In genomic region chr17:82246365-82247174, GRCh38 we compare ENCODE assay signal across 8 cellular contexts. TPM values are rescaled to one million over a fixed set of nuclear protein-coding genes. Genes with fewer than 3 reads are reported as not detected.
DNase-seq lines count a peak whose midpoint lies in the region; ATAC-seq and TF ChIP-seq lines count a peak whose summit lies in the region.

No MANE protein-coding gene starts in this region.

- intact Hi-C loops in gastrocnemius medialis (cut with DNase I; ENCODE audit: low total_unique reads), result no loop called here

- no peaks in the 10 kb centered on the region for H3K9me3 ChIP-seq in SK-N-MC (ENCODE audit: low read depth, low read length)
- H3K9me3 ChIP-seq in fibroblast of lung (ENCODE audit: control insufficient read depth, insufficient read depth, low read depth, low read length), result no peaks in the 10 kb centered on the region
- no peaks in the 10 kb centered on the region for H3K9me3 ChIP-seq in gastrocnemius medialis

- no peak overlapping the region for H2AFZ ChIP-seq in fibroblast of lung (ENCODE audit: low read length)

- H3K27ac ChIP-seq in SK-N-MC, result peak overlapping the region; percentile 88
- H3K27ac ChIP-seq in fibroblast of lung (ENCODE audit: insufficient read depth, low read length), result peak overlapping the region; percentile 37
- H3K27ac ChIP-seq in gastrocnemius medialis, result peak overlapping the region; percentile 83 to 98 (median 91)

- ATAC-seq in gastrocnemius medialis, result peak; percentile 44 to 61
- no peak for ATAC-seq in HG03135 (IDR thresholded peaks at IDR 0.05; ENCODE audit: unreplicated experiment)

- H3K4me1 ChIP-seq in fibroblast of lung (ENCODE audit: control insufficient read depth, extremely low read depth, insufficient read depth, low read length) (peaks cover 26% of the 10 kb centered on the region), gastrocnemius medialis (peaks cover 45 to 48% of the 10 kb centered on the region in 2 donors)

- peaks cover 48% of the 10 kb centered on the region for H3K79me2 ChIP-seq in fibroblast of lung (ENCODE audit: control insufficient read depth, insufficient read depth, low read length)

- TF ChIP-seq CTCF in fibroblast of lung (conservative IDR thresholded peaks at IDR 0.05 in 1 of 2, IDR thresholded peaks at IDR 0.05 in 1 of 2; ENCODE audit: low read depth in 1 of 2, low read length in 2 of 2) (no peak), gastrocnemius medialis (IDR thresholded peaks at IDR 0.05 in 4 of 5, conservative IDR thresholded peaks at IDR 0.05 in 1 of 5) (no peak)

- H3K36me3 ChIP-seq in SK-N-MC (ENCODE audit: insufficient read depth, low read length) (peaks cover 91% of the 10 kb centered on the region), fibroblast of lung (ENCODE audit: control insufficient read depth, insufficient read depth, low read length) (peaks cover 63% of the 10 kb centered on the region), gastrocnemius medialis (peaks cover 0 to 74% of the 10 kb centered on the region in 2 donors)

- H3K4me2 ChIP-seq in fibroblast of lung (ENCODE audit: extremely low read depth, insufficient read depth, low read length), result no peak overlapping the region

- H3K4me3 ChIP-seq in SK-N-MC (peak overlapping the region; percentile 12), fibroblast of lung (replicated peaks in 1 of 4; ENCODE audit: control extremely low read depth in 1 of 4, insufficient read depth in 1 of 4, low read depth in 3 of 4, low read length in 4 of 4) (no peak overlapping the region), gastrocnemius medialis (no peak overlapping the region)

- H4K20me1 ChIP-seq in fibroblast of lung (ENCODE audit: control insufficient read depth, extremely low read depth, insufficient read depth, low read length), result peaks cover 2% of the 10 kb centered on the region

- H3K27me3 ChIP-seq in fibroblast of lung (ENCODE audit: control insufficient read depth, insufficient read depth, low read length) (no peaks in the 10 kb centered on the region), gastrocnemius medialis (no peaks in the 10 kb centered on the region)

- DNase-seq in GM03348 (ENCODE audit: low spot score), result peak; percentile 59
- peak; percentile 35 for DNase-seq in SK-N-MC (ENCODE audit: low read depth, low spot score)
- DNase-seq in fibroblast of lung (ENCODE audit: low read depth in 2 of 2), result peak; percentile 60 to 75
- DNase-seq in gastrocnemius medialis, result peak in 1 of 2 donors; percentile 82
- DNase-seq in amniotic stem cell (lab: John Stamatoyannopoulos, UW), result no peak
- no peak for DNase-seq in SIG-M5 (lab: John Stamatoyannopoulos, UW)
- no peak for DNase-seq in NCI-H1048 (lab: John Stamatoyannopoulos, UW)

- in situ Hi-C loops in gastrocnemius medialis (cut with MboI; ENCODE audit: low sequenced_read_pairs in 4 of 4), result no loop called here

- peak overlapping the region; percentile 55 for H3K9ac ChIP-seq in SK-N-MC (ENCODE audit: insufficient read length)
- H3K9ac ChIP-seq in fibroblast of lung (ENCODE audit: insufficient read depth, low read length), result no peak overlapping the region

- TF ChIP-seq POLR2A in gastrocnemius medialis (IDR thresholded peaks at IDR 0.05), result peak; percentile 19

RNA-seq across cellular contexts. Expression of gene SLC16A3, which starts 17.7 kb away (rescaled TPM):
- 99.4 and 107 TPM in 2 replicates for total RNA-seq in fibroblast of lung
- 36.0 and 71.0 TPM in 2 replicates for polyA plus RNA-seq in fibroblast of lung
- 114 and 177 TPM in 2 replicates for polyA plus RNA-seq in fibroblast of lung (2012)
- 65.0 and 109 TPM in 2 replicates for polyA minus RNA-seq in fibroblast of lung (ENCODE audit: low replicate concordance)
- total RNA-seq in gastrocnemius medialis, result 100 to 1,000 TPM in 2 of 4 donors, 10 to 100 TPM in 2; 46.0 to 173 (median 126) TPM

RNA-seq across cellular contexts. Expression of gene CSNK1D, which starts 26.9 kb away (rescaled TPM):
- total RNA-seq in fibroblast of lung (41.3 and 64.9 TPM in 2 replicates), gastrocnemius medialis (10 to 100 TPM; 34.0 to 55.2 (median 47.3) TPM)
- polyA plus RNA-seq in fibroblast of lung, result 112 and 139 TPM in 2 replicates
- 97.6 and 104 TPM in 2 replicates for polyA plus RNA-seq in fibroblast of lung (2012)
- 201 and 240 TPM in 2 replicates for polyA minus RNA-seq in fibroblast of lung (ENCODE audit: low replicate concordance)

RNA-seq across cellular contexts. Expression of gene CCDC57, which starts 33.9 kb away (rescaled TPM):
- total RNA-seq in fibroblast of lung (8.2 and 10.1 TPM in 2 replicates), gastrocnemius medialis (10 to 100 TPM in 1 of 4 donors, 1 to 10 TPM in 3; 3.7 to 11.3 (median 5.1) TPM)
- 4.3 and 7.1 TPM in 2 replicates for polyA plus RNA-seq in fibroblast of lung
- 4.4 and 7.8 TPM in 2 replicates for polyA plus RNA-seq in fibroblast of lung (2012)
- 2.6 and 4.7 TPM in 2 replicates for polyA minus RNA-seq in fibroblast of lung (ENCODE audit: low replicate concordance)

Comparison
In these comparisons a context has a peak if more than half of its experiments do, and no peak if none do; other contexts are left out.
1. DNase-seq: peak in GM03348 (single experiment), SK-N-MC (single experiment) and fibroblast of lung (2 of 2); none in amniotic stem cell (single experiment), SIG-M5 (single experiment) and NCI-H1048 (single experiment).
2. H3K27ac ChIP-seq: peak in every context shown above with its lines; median percentile 91 in gastrocnemius medialis; 88 in SK-N-MC; 37 in fibroblast of lung.